1 cellular context compared by ENCODE assay signal in the genomic region with DNA sequence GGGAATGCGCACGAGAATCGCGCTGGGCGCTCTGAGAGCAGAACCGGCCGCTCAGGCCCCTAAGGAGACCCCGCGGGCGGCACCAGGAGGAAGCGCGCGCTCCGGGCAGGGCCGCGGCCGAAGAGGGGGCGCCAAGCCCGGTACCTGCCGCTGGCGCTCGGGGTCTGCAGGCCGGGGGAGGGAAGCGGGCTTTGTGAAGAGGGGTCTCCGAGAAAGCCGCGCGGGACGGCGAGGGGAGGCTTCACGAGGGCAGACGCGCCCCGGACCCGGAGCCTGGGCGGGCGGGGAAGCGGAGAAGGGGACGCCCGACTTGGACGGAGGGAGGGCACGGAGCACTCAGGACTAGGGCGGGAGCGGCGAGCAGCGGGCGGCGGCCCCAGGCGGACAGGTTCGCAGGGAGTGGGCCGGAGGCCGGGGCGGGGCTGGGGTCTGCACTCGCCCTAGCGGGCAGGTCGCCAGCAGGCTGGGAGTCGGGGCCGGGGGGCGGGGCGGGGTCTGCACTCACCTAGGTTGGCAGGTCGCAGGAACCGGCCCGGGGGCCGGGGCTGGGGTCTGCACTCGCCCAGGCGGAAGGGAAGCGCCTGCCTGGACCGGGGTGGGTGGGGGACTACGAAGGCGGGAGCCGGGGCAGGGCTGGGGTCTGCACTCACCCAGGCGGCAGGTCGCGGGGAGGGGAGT.
TF ChIP-seq lines count a peak whose summit lies in the region.

No MANE protein-coding gene starts in this region.

TF ChIP-seq in HepG2, 621 proteins besides CTCF, POLR2A, EP300 and RAD21 (continued from another document and continues in another):
- TF ChIP-seq RBFOX2 (IDR thresholded peaks at IDR 0.05; ENCODE audit: low read depth, low read length) (peak; percentile 26; the same call in 1 of the 2 replicates), RFXANK (CRISPR knock-in tag; IDR thresholded peaks at IDR 0.05) (no peak), ZNF562 (CRISPR knock-in tag; IDR thresholded peaks at IDR 0.05; ENCODE audit: borderline replicate concordance) (no peak), ZNF773 (CRISPR knock-in tag; IDR thresholded peaks at IDR 0.05; ENCODE audit: borderline replicate concordance) (no peak), ZNF75D (CRISPR knock-in tag; IDR thresholded peaks at IDR 0.05; ENCODE audit: borderline replicate concordance) (no peak), CHD4 (IDR thresholded peaks at IDR 0.05; ENCODE audit: borderline replicate concordance, low read length) (no peak), CEBPG (CRISPR knock-in tag; IDR thresholded peaks at IDR 0.05) (no peak), NKX3-1 (CRISPR knock-in tag; IDR thresholded peaks at IDR 0.05) (no peak), ZNF572 (CRISPR knock-in tag; IDR thresholded peaks at IDR 0.05) (no peak), KMT2B (CRISPR knock-in tag; IDR thresholded peaks at IDR 0.05) (peak; percentile 60; the same call in 1 of the 2 replicates), NR2F2 (IDR thresholded peaks at IDR 0.05; ENCODE audit: borderline replicate concordance, low read depth) (no peak), PRMT3 (CRISPR knock-in tag; IDR thresholded peaks at IDR 0.05; ENCODE audit: borderline replicate concordance, low read depth) (no peak), FOXK1 (CRISPR knock-in tag; IDR thresholded peaks at IDR 0.05; ENCODE audit: borderline replicate concordance, low read depth) (no peak), GLI4 (CRISPR knock-in tag; IDR thresholded peaks at IDR 0.05; ENCODE audit: borderline replicate concordance) (no peak), ZNF124 (CRISPR knock-in tag; IDR thresholded peaks at IDR 0.05) (no peak), SRY (CRISPR knock-in tag; IDR thresholded peaks at IDR 0.05) (no peak), ZSCAN20 (CRISPR knock-in tag; IDR thresholded peaks at IDR 0.05; ENCODE audit: borderline replicate concordance) (no peak), MAFF (IDR thresholded peaks at IDR 0.05; ENCODE audit: low read depth, low read length) (no peak), CENPT (CRISPR knock-in tag; IDR thresholded peaks at IDR 0.05; ENCODE audit: low read depth) (no peak), NR2F6 (IDR thresholded peaks at IDR 0.05) (no peak), NR2F6 (CRISPR knock-in tag; IDR thresholded peaks at IDR 0.05) (no peak)
- TF ChIP-seq, protein P1, sequence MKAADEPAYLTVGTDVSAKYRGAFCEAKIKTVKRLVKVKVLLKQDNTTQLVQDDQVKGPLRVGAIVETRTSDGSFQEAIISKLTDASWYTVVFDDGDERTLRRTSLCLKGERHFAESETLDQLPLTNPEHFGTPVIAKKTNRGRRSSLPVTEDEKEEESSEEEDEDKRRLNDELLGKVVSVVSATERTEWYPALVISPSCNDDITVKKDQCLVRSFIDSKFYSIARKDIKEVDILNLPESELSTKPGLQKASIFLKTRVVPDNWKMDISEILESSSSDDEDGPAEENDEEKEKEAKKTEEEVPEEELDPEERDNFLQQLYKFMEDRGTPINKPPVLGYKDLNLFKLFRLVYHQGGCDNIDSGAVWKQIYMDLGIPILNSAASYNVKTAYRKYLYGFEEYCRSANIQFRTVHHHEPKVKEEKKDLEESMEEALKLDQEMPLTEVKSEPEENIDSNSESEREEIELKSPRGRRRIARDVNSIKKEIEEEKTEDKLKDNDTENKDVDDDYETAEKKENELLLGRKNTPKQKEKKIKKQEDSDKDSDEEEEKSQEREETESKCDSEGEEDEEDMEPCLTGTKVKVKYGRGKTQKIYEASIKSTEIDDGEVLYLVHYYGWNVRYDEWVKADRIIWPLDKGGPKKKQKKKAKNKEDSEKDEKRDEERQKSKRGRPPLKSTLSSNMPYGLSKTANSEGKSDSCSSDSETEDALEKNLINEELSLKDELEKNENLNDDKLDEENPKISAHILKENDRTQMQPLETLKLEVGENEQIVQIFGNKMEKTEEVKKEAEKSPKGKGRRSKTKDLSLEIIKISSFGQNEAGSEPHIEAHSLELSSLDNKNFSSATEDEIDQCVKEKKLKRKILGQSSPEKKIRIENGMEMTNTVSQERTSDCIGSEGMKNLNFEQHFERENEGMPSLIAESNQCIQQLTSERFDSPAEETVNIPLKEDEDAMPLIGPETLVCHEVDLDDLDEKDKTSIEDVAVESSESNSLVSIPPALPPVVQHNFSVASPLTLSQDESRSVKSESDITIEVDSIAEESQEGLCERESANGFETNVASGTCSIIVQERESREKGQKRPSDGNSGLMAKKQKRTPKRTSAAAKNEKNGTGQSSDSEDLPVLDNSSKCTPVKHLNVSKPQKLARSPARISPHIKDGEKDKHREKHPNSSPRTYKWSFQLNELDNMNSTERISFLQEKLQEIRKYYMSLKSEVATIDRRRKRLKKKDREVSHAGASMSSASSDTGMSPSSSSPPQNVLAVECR (CRISPR knock-in tag; IDR thresholded peaks at IDR 0.05; ENCODE audit: borderline replicate concordance): peak; percentile 58
- TF ChIP-seq, protein P2, sequence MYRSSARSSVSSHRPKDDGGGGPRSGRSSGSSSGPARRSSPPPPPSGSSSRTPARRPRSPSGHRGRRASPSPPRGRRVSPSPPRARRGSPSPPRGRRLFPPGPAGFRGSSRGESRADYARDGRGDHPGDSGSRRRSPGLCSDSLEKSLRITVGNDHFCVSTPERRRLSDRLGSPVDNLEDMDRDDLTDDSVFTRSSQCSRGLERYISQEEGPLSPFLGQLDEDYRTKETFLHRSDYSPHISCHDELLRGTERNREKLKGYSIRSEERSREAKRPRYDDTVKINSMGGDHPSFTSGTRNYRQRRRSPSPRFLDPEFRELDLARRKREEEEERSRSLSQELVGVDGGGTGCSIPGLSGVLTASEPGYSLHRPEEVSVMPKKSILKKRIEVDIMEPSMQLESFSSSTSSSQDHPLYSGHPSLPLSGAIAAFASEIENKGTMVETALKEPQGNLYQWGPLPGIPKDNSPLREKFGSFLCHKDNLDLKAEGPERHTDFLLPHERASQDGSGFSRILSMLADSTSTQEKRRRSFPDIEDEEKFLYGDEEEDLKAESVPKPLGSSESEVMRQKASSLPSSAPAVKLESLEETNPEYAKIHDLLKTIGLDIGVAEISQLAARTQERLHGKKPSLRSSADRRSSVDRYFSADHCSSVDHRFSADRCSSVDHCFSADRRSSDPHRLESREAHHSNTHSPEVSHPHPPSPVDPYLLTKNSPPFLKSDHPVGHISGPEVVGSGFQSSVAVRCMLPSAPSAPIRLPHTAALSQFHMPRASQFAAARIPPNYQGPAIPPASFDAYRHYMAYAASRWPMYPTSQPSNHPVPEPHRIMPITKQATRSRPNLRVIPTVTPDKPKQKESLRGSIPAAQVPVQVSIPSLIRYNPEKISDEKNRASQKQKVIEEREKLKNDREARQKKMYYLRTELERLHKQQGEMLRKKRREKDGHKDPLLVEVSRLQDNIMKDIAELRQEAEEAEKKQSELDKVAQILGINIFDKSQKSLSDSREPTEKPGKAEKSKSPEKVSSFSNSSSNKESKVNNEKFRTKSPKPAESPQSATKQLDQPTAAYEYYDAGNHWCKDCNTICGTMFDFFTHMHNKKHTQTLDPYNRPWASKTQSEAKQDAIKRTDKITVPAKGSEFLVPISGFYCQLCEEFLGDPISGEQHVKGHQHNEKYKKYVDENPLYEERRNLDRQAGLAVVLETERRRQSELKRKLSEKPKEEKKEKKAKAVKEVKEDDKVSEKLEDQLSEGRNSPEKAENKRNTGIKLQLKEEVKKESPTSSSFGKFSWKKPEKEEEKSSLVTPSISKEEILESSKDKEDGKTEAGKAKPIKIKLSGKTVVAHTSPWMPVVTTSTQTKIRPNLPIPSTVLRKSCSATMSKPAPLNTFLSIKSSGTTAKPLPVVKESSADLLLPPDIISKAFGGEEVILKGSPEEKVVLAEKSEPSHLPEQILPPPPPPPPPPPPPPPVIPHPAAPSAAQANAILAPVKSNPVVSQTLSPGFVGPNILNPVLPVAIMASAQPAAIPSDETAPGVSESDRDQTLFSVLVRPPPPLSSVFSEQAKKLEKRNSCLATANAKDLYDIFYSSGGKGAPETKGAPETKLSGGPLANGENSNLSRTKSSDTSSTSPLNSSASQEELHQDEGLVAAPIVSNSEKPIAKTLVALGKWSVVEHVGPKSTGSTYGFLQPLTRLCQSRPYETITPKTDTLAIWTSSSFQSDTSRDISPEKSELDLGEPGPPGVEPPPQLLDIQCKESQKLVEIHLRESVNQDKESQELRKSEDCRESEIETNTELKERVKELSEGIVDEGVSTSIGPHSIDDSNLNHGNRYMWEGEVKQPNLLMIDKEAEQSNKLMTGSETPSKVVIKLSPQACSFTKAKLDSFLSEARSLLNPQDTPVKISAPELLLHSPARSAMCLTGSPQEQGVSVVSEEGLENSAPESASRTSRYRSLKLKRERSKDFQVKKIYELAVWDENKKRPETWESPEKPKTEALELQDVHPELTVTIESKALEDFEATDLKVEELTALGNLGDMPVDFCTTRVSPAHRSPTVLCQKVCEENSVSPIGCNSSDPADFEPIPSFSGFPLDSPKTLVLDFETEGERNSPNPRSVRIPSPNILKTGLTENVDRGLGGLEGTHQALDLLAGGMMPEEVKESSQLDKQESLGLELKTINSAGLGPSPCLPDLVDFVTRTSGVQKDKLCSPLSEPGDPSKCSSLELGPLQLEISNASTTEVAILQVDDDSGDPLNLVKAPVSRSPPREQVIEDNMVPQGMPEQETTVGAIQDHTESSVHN (CRISPR knock-in tag; IDR thresholded peaks at IDR 0.05): no peak
- TF ChIP-seq, protein P3, sequence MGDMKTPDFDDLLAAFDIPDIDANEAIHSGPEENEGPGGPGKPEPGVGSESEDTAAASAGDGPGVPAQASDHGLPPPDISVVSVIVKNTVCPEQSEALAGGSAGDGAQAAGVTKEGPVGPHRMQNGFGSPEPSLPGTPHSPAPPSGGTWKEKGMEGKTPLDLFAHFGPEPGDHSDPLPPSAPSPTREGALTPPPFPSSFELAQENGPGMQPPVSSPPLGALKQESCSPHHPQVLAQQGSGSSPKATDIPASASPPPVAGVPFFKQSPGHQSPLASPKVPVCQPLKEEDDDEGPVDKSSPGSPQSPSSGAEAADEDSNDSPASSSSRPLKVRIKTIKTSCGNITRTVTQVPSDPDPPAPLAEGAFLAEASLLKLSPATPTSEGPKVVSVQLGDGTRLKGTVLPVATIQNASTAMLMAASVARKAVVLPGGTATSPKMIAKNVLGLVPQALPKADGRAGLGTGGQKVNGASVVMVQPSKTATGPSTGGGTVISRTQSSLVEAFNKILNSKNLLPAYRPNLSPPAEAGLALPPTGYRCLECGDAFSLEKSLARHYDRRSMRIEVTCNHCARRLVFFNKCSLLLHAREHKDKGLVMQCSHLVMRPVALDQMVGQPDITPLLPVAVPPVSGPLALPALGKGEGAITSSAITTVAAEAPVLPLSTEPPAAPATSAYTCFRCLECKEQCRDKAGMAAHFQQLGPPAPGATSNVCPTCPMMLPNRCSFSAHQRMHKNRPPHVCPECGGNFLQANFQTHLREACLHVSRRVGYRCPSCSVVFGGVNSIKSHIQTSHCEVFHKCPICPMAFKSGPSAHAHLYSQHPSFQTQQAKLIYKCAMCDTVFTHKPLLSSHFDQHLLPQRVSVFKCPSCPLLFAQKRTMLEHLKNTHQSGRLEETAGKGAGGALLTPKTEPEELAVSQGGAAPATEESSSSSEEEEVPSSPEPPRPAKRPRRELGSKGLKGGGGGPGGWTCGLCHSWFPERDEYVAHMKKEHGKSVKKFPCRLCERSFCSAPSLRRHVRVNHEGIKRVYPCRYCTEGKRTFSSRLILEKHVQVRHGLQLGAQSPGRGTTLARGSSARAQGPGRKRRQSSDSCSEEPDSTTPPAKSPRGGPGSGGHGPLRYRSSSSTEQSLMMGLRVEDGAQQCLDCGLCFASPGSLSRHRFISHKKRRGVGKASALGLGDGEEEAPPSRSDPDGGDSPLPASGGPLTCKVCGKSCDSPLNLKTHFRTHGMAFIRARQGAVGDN (CRISPR knock-in tag; IDR thresholded peaks at IDR 0.05): peak; percentile 49; the same call in 1 of the 2 replicates
- TF ChIP-seq, protein P4, sequence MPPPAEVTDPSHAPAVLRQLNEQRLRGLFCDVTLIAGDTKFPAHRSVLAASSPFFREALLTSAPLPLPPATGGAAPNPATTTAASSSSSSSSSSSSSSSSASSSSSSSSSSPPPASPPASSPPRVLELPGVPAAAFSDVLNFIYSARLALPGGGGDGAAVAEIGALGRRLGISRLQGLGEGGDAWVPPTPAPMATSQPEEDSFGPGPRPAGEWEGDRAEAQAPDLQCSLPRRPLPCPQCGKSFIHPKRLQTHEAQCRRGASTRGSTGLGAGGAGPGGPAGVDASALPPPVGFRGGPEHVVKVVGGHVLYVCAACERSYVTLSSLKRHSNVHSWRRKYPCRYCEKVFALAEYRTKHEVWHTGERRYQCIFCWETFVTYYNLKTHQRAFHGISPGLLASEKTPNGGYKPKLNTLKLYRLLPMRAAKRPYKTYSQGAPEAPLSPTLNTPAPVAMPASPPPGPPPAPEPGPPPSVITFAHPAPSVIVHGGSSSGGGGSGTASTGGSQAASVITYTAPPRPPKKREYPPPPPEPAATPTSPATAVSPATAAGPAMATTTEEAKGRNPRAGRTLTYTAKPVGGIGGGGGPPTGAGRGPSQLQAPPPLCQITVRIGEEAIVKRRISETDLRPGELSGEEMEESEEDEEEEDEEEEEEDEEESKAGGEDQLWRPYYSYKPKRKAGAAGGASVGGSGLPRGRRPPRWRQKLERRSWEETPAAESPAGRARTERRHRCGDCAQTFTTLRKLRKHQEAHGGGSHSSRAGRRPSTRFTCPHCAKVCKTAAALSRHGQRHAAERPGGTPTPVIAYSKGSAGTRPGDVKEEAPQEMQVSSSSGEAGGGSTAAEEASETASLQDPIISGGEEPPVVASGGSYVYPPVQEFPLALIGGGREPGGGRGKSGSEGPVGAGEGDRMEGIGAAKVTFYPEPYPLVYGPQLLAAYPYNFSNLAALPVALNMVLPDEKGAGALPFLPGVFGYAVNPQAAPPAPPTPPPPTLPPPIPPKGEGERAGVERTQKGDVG (CRISPR knock-in tag; IDR thresholded peaks at IDR 0.05; ENCODE audit: borderline replicate concordance): no peak
